Comparison of ENCODE assay signal across 8 cellular contexts in the genomic region with DNA sequence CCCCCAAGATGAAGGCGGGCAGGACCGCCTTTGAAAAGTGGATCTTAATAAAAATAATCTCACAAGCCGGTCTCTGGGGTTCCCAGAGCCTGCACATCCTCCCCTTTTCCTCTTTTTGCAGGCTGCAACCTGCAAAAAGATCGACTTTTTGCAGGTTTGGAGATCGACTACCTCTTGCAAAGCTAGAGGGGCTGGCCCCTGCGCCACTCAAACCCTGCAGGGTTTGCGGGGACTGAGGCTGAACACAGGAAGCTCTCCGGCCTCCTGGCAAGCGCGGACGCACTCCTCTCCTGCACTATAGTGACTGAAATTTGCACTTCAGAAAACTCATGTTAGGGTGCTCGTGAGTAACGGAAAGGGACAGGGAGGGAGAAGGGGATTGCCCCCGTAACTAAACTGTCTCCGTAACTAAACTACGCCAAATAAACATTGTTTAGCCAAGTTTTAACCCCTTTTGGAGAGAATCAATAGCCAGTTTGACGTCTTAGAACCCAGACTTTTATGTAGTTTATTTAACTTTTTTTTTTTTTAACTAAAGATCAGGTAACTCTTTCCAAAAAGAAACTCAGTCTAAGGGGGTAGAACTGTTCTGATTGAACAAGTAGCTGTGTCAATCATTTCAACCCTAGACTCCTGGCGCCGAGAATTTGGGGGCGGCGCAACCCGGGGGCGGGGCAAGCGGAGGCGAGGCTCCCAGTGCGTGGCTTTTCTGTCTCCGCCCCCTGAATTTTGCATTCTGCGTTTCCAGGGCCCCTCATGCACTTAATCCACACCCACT. TPM values are rescaled to one million over a fixed set of nuclear protein-coding genes. Genes with fewer than 3 reads are reported as not detected.
DNase-seq lines count a peak whose midpoint lies in the region; ATAC-seq and TF ChIP-seq lines count a peak whose summit lies in the region.

No MANE protein-coding gene starts in this region.

- H3K9me3 Mint-ChIP-seq in neural progenitor cell, result no peaks in the 10 kb centered on the region

- ATAC-seq in HG03571 (IDR thresholded peaks at IDR 0.05; ENCODE audit: unreplicated experiment), result no peak

- H3K79me2 ChIP-seq in PC-9 (ENCODE audit: low read depth), result no peaks in the 10 kb centered on the region
- H3K79me2 ChIP-seq in neural progenitor cell (ENCODE audit: low read depth), result peaks cover 49% of the 10 kb centered on the region

- peak overlapping the region; percentile 63; the same call in 1 of the 2 replicates for H2AFZ ChIP-seq in PC-9
- H2AFZ ChIP-seq in neural progenitor cell (replicated peaks), result no peak overlapping the region

- TF ChIP-seq CTCF in PC-9 (conservative IDR thresholded peaks at IDR 0.05) (no peak), foreskin fibroblast (IDR thresholded peaks at IDR 0.05; ENCODE audit: low read depth, low read length) (no peak), neural progenitor cell (IDR thresholded peaks at IDR 0.05) (no peak)

- H3K4me2 ChIP-seq in PC-9, result peak overlapping the region; percentile 61
- peak overlapping the region; percentile 96 for H3K4me2 ChIP-seq in neural progenitor cell

- H3K27me3 Mint-ChIP-seq in neural progenitor cell (ENCODE audit: insufficient read depth, low read depth), result peaks cover 13% of the 10 kb centered on the region

- H3K9me2 ChIP-seq in PC-9 (ENCODE audit: insufficient read depth), result no peaks in the 10 kb centered on the region

- DNase-seq in DMS153 treated with DMSO at 0.1 percent for 48 hours (lab: John Stamatoyannopoulos, UW; ENCODE audit: unreplicated experiment) (peak; percentile 86), HuH-7 (ENCODE audit: low spot score) (peak; percentile 88), PC-9 (peak in 1 of 2 experiments; percentile 77), foreskin fibroblast (peak in 1 of 2 donors; percentile 76), neural progenitor cell (ENCODE audit: low spot score) (peak; percentile 94)
- DNase-seq in activated naive CD4-positive, alpha-beta T cell (lab: John Stamatoyannopoulos, UW), result peak in 3 of 4 experiments; percentile 5 to 60 (median 30)

- H3K27ac ChIP-seq in PC-9, result no peak overlapping the region
- peak overlapping the region; percentile 78 for H3K27ac ChIP-seq in neural progenitor cell
- peak overlapping the region; percentile 70 for H3K27ac ChIP-seq in subcutaneous abdominal adipose tissue (ENCODE audit: low read depth, low read length)

- H3K4me3 Mint-ChIP-seq in neural progenitor cell, result peak overlapping the region; percentile 94

- peak overlapping the region; percentile 49; the same call in 1 of the 2 replicates for H3K4me3 ChIP-seq in PC-9
- peak overlapping the region; percentile 55 to 72 for H3K4me3 ChIP-seq in foreskin fibroblast (ENCODE audit: low read depth in 1 of 2, low read length in 2 of 2)
- H3K4me3 ChIP-seq in neural progenitor cell, result peak overlapping the region; percentile 80
- H3K4me3 ChIP-seq in subcutaneous abdominal adipose tissue (ENCODE audit: low read depth in 1 of 5, low read length in 5 of 5), result peak overlapping the region; percentile 60 to 80 (median 80)

- no peaks in the 10 kb centered on the region for H3K27me3 ChIP-seq in PC-9 (ENCODE audit: insufficient read depth, low read depth)
- no peaks in the 10 kb centered on the region for H3K27me3 ChIP-seq in neural progenitor cell
- H3K27me3 ChIP-seq in subcutaneous abdominal adipose tissue (ENCODE audit: control insufficient read depth in 5 of 5, insufficient read depth in 4 of 5, low read length in 5 of 5), result peaks cover 0 to 21% (median 7%) of the 10 kb centered on the region in 5 donors

- H3K9me3 ChIP-seq in PC-9 (ENCODE audit: insufficient read depth, low read depth) (no peaks in the 10 kb centered on the region), neural progenitor cell (ENCODE audit: low read depth) (no peaks in the 10 kb centered on the region), subcutaneous abdominal adipose tissue (ENCODE audit: control insufficient read depth in 5 of 5, low read length in 5 of 5) (no peaks in the 10 kb centered on the region)

- peaks cover 68% of the 10 kb centered on the region for H3K4me1 Mint-ChIP-seq in neural progenitor cell

- POLR2A ChIA-PET in PC-9 (lab: Charles Lee; ENCODE audit: unreplicated experiment), result no interaction called here

- CTCF ChIA-PET in PC-9 (lab: Charles Lee), result interaction anchor here (0.6 to 1.0 kb wide), 4 partner anchors 12 to 811 kb away, joined by 3 to 4 read pairs (median 3); no protein-coding TSS in a partner anchor

- no peaks in the 10 kb centered on the region for H4K20me1 ChIP-seq in PC-9 (ENCODE audit: insufficient read depth)
- peaks cover 38% of the 10 kb centered on the region for H4K20me1 ChIP-seq in neural progenitor cell (ENCODE audit: low read depth)

- H3K27ac Mint-ChIP-seq in neural progenitor cell, result peak overlapping the region; percentile 91

- H3F3A ChIP-seq in PC-9 (ENCODE audit: insufficient read depth, low read depth) (peaks cover 3% of the 10 kb centered on the region; the same call in 1 of the 2 replicates), neural progenitor cell (ENCODE audit: low read depth) (peaks cover 62% of the 10 kb centered on the region)

- H3K4me1 ChIP-seq in PC-9 (replicated peaks; ENCODE audit: insufficient read depth) (peaks cover 3% of the 10 kb centered on the region; the same call in 1 of the 2 replicates), neural progenitor cell (peaks cover 55% of the 10 kb centered on the region), subcutaneous abdominal adipose tissue (ENCODE audit: control insufficient read depth in 5 of 5, insufficient read depth in 5 of 5, low read length in 5 of 5) (peaks cover 11 to 74% (median 63%) of the 10 kb centered on the region in 5 donors)

- H3K9ac ChIP-seq in neural progenitor cell, result peak overlapping the region; percentile 52
- peak overlapping the region in 3 of 5 donors; percentile 42 to 73 (median 71) for H3K9ac ChIP-seq in subcutaneous abdominal adipose tissue (ENCODE audit: low read length in 5 of 5)

- no TSS peak for BruUV-seq in PC-9 (replicated peaks; lab: Mats Ljungman, UMichigan)

- intact Hi-C loops in PC-9 (cut with micrococcal nuclease; ENCODE audit: unreplicated experiment), result loop anchor here (1.0 to 5.0 kb wide), 3 partner anchors 402 to 1014 kb away; no protein-coding TSS in a partner anchor

- H3K36me3 Mint-ChIP-seq in neural progenitor cell, result no peaks in the 10 kb centered on the region

- H3K36me3 ChIP-seq in PC-9 (ENCODE audit: low read depth), result no peaks in the 10 kb centered on the region
- peaks cover 6% of the 10 kb centered on the region for H3K36me3 ChIP-seq in neural progenitor cell
- H3K36me3 ChIP-seq in subcutaneous abdominal adipose tissue (ENCODE audit: control insufficient read depth in 5 of 5, insufficient read depth in 5 of 5, low read length in 5 of 5), result peaks cover 0 to 7% (median 0%) of the 10 kb centered on the region in 5 donors

RNA-seq across cellular contexts. Expression of a gene that starts 2.5 kb away (rescaled TPM):
- total RNA-seq in PC-9 (2021) (5.5 and 10.0 TPM in 2 replicates), neural progenitor cell (ENCODE audit: low replicate concordance) (150 and 249 TPM in 2 replicates)

RNA-seq across cellular contexts. Expression of a gene that starts 59.6 kb away (rescaled TPM):
- total RNA-seq in PC-9 (2021) (106 and 133 TPM in 2 replicates), neural progenitor cell (ENCODE audit: low replicate concordance) (371 and 935 TPM in 2 replicates)

Comparison
In these comparisons a context has a peak if more than half of its experiments do, and no peak if none do; other contexts are left out.
1. RNA of a gene that starts 2.5 kb away (total RNA-seq): 150 to 249 TPM in neural progenitor cell; 5.5 to 10.0 TPM in PC-9; every median in the first group is over 10 times any median in the second.
2. Peak in every context shown above with its lines, with median percentiles within 50 percentile points of each other: H3K4me3 ChIP-seq.